In genomic region chr20:59805266-59805665, GRCh38 we compare ENCODE assay signal across 18 cellular contexts.
A peak's percentile ranks its signal among the peaks of the same experiment; 100 is the strongest.
DNase-seq lines count a peak whose midpoint lies in the region; ATAC-seq and TF ChIP-seq lines count a peak whose summit lies in the region.
"Had no signal": no experiment of that assay in that cellular context is flagged by ENCODE, and none has a peak within 500 bp of the region (broad histone marks: within the 10 kb centered on the region; RNA-seq: fewer than 3 reads in every experiment).

No MANE protein-coding gene starts in this region.

- TF ChIP-seq POLR2A in spleen (IDR thresholded peaks at IDR 0.05): no peak

- 65 to 87% methylated on average over 3 to 5 of the region's 5 CpGs for WGBS in endodermal cell (ENCODE audit: insufficient coverage in 1 of 2, insufficient read length in 1 of 2), 2 experiments
- WGBS in spleen, 5 donors: 74 to 87% (median 78%) methylated on average over 5 of the region's 5 CpGs

- H3K9me3 ChIP-seq in endodermal cell (ENCODE audit: control insufficient read depth, low read length) (peaks cover 22% of the 10 kb centered on the region), spleen (peaks cover under 1 to 12% (median 10%) of the 10 kb centered on the region in 8 donors)

- H3K9ac ChIP-seq in endodermal cell (ENCODE audit: extremely low read depth, low read length, poor library complexity, severe bottlenecking): no peak overlapping the region

- peak; percentile 5 for DNase-seq in 8988T
- DNase-seq in D341Med (ENCODE audit: low spot score): peak; percentile 6
- DNase-seq in endodermal cell: peak; percentile 68
- DNase-seq in spleen: peak; percentile 30
- DNase-seq in stimulated activated naive B cell treated with anti-CD40 and anti-IgM and Interleukin-4, amounts not matched to agents 10 μg/mL and 1 μg/mL and 100 μg/mL, for 72 hours: no peak
- DNase-seq: CD4-positive, CD25-positive, alpha-beta regulatory T cell; EL; IMR-90; Kasumi-1; MM.1S; NCI-H1092 treated with DMSO at 0.1 percent for 48 hours; NCI-H2081 treated with DMSO at 0.1 percent for 48 hours; NCI-H524 treated with DMSO at 0.1 percent for 48 hours had no signal

- peaks cover 14% of the 10 kb centered on the region for H3K4me1 Mint-ChIP-seq in endodermal cell
- no peaks in the 10 kb centered on the region for H3K4me1 Mint-ChIP-seq in stimulated activated naive B cell treated with anti-CD40 and anti-IgM and Interleukin-4, amounts not matched to agents 10 μg/mL and 1 μg/mL and 100 μg/mL, for 72 hours
- H3K4me1 Mint-ChIP-seq: B cell; CD4-positive, CD25-positive, alpha-beta regulatory T cell had no signal

- intact Hi-C loops in spleen (cut with DNase I; ENCODE audit: low total_unique reads): no loop called here

- H3K27ac Mint-ChIP-seq in endodermal cell: no peak overlapping the region
- H3K27ac Mint-ChIP-seq in stimulated activated naive B cell treated with anti-CD40 and anti-IgM and Interleukin-4, amounts not matched to agents 10 μg/mL and 1 μg/mL and 100 μg/mL, for 72 hours: no peak overlapping the region
- H3K27ac Mint-ChIP-seq: B cell; CD4-positive, CD25-positive, alpha-beta regulatory T cell had no signal

- H3K27me3 ChIP-seq in endodermal cell (ENCODE audit: control insufficient read depth, insufficient read depth, low read length, poor library complexity, severe bottlenecking) (no peaks in the 10 kb centered on the region), spleen (replicated peaks in 1 of 7) (peaks cover 0 to 11% (median 0%) of the 10 kb centered on the region in 7 donors)

- no peak overlapping the region for H3K27ac ChIP-seq in endodermal cell (ENCODE audit: low read depth, low read length)
- H3K27ac ChIP-seq in spleen: no peak overlapping the region

- H3K36me3 Mint-ChIP-seq in endodermal cell (ENCODE audit: low read depth): no peaks in the 10 kb centered on the region
- H3K36me3 Mint-ChIP-seq in stimulated activated naive B cell treated with anti-CD40 and anti-IgM and Interleukin-4, amounts not matched to agents 10 μg/mL and 1 μg/mL and 100 μg/mL, for 72 hours: no peaks in the 10 kb centered on the region
- H3K36me3 Mint-ChIP-seq: CD4-positive, CD25-positive, alpha-beta regulatory T cell had no signal

- H3K4me1 ChIP-seq in endodermal cell (ENCODE audit: control insufficient read depth, insufficient read depth, low read length): no peaks in the 10 kb centered on the region
- no peaks in the 10 kb centered on the region for H3K4me1 ChIP-seq in spleen

- no peak overlapping the region for H3K4me3 ChIP-seq in endodermal cell (ENCODE audit: low read length)
- H3K4me3 ChIP-seq in spleen: no peak overlapping the region

- H3K36me3 ChIP-seq in endodermal cell (ENCODE audit: control insufficient read depth, insufficient read depth, low read length) (no peaks in the 10 kb centered on the region), spleen (no peaks in the 10 kb centered on the region)

- peaks cover 36% of the 10 kb centered on the region for H3K27me3 Mint-ChIP-seq in endodermal cell (ENCODE audit: insufficient read depth)
- peaks cover 11 to 22% of the 10 kb centered on the region in 2 donors for H3K27me3 Mint-ChIP-seq in stimulated activated naive B cell treated with anti-CD40 and anti-IgM and Interleukin-4, amounts not matched to agents 10 μg/mL and 1 μg/mL and 100 μg/mL, for 72 hours
- H3K27me3 Mint-ChIP-seq: CD4-positive, CD25-positive, alpha-beta regulatory T cell had no signal

- H3K4me3 Mint-ChIP-seq in endodermal cell: no peak overlapping the region
- H3K4me3 Mint-ChIP-seq in stimulated activated naive B cell treated with anti-CD40 and anti-IgM and Interleukin-4, amounts not matched to agents 10 μg/mL and 1 μg/mL and 100 μg/mL, for 72 hours: no peak overlapping the region
- H3K4me3 Mint-ChIP-seq: B cell; CD4-positive, CD25-positive, alpha-beta regulatory T cell had no signal

- TF ChIP-seq CTCF in endodermal cell (conservative IDR thresholded peaks at IDR 0.05) (no peak), spleen (IDR thresholded peaks at IDR 0.05 in 8 of 11, conservative IDR thresholded peaks at IDR 0.05 in 3 of 11) (no peak)

- H3K9me3 Mint-ChIP-seq in endodermal cell: peaks cover 20% of the 10 kb centered on the region
- H3K9me3 Mint-ChIP-seq in stimulated activated naive B cell treated with anti-CD40 and anti-IgM and Interleukin-4, amounts not matched to agents 10 μg/mL and 1 μg/mL and 100 μg/mL, for 72 hours: peaks cover 7% of the 10 kb centered on the region in 2 donors

- no peak for ATAC-seq in GM19351 (IDR thresholded peaks at IDR 0.05; ENCODE audit: unreplicated experiment)
- ATAC-seq in stimulated activated naive B cell treated with anti-CD40 and anti-IgM and Interleukin-4, amounts not matched to agents 10 μg/mL and 1 μg/mL and 100 μg/mL, for 72 hours (replicated peaks): no peak
- ATAC-seq in GM21576 (IDR thresholded peaks at IDR 0.05; ENCODE audit: unreplicated experiment): no peak
- ATAC-seq: Panc1, Right ventricle myocardium inferior had no signal
